ENCODE assay signal across 1 cellular context in the genomic region with DNA sequence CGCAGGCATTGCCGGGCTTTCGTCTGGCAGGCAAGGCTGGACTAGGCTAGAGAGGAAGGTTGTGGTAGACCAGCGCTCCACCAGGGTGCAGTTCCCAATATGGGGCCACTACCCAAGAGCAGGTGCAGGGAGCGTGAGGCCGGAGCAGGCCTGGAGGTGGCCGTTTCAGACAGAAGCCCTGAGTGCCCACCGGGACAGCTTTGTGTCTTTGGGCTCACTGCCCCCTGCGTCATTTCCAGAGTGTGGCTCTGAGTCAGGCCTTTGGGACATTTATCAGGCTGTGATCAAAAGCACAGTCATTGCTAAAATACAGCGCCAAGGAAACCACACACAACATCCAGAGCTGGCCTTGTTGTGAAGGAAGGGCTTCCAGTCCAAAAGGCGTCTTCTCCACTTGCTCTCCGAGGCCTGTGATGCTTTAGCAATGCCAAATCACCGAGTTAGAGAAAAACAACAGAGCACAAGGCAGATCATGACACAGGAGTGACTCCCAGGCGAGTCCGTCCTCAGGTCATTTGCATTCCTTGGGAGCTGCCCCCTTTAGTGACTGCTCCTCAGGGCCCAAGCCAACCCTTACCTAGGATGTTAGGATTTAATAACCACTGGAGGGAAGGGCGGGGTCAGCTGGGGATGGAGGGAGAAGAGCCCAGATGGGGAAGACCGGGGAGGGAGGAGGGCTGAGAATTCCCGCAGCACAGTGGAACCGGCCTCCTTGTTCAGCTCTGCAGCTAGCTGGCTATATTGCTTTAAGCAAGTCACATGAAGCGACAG.
TF ChIP-seq lines count a peak whose summit lies in the region.

No MANE protein-coding gene starts in this region.

TF ChIP-seq in HepG2, 621 proteins besides CTCF, POLR2A, EP300 and RAD21:
- TF ChIP-seq AHR (CRISPR knock-in tag; IDR thresholded peaks at IDR 0.05), result no peak
- TF ChIP-seq, protein P1, sequence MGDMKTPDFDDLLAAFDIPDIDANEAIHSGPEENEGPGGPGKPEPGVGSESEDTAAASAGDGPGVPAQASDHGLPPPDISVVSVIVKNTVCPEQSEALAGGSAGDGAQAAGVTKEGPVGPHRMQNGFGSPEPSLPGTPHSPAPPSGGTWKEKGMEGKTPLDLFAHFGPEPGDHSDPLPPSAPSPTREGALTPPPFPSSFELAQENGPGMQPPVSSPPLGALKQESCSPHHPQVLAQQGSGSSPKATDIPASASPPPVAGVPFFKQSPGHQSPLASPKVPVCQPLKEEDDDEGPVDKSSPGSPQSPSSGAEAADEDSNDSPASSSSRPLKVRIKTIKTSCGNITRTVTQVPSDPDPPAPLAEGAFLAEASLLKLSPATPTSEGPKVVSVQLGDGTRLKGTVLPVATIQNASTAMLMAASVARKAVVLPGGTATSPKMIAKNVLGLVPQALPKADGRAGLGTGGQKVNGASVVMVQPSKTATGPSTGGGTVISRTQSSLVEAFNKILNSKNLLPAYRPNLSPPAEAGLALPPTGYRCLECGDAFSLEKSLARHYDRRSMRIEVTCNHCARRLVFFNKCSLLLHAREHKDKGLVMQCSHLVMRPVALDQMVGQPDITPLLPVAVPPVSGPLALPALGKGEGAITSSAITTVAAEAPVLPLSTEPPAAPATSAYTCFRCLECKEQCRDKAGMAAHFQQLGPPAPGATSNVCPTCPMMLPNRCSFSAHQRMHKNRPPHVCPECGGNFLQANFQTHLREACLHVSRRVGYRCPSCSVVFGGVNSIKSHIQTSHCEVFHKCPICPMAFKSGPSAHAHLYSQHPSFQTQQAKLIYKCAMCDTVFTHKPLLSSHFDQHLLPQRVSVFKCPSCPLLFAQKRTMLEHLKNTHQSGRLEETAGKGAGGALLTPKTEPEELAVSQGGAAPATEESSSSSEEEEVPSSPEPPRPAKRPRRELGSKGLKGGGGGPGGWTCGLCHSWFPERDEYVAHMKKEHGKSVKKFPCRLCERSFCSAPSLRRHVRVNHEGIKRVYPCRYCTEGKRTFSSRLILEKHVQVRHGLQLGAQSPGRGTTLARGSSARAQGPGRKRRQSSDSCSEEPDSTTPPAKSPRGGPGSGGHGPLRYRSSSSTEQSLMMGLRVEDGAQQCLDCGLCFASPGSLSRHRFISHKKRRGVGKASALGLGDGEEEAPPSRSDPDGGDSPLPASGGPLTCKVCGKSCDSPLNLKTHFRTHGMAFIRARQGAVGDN (CRISPR knock-in tag; IDR thresholded peaks at IDR 0.05), result 0 out of 2 replicates have a peak, but pooled peaks have one; percentile 12
- TF ChIP-seq, protein P2, sequence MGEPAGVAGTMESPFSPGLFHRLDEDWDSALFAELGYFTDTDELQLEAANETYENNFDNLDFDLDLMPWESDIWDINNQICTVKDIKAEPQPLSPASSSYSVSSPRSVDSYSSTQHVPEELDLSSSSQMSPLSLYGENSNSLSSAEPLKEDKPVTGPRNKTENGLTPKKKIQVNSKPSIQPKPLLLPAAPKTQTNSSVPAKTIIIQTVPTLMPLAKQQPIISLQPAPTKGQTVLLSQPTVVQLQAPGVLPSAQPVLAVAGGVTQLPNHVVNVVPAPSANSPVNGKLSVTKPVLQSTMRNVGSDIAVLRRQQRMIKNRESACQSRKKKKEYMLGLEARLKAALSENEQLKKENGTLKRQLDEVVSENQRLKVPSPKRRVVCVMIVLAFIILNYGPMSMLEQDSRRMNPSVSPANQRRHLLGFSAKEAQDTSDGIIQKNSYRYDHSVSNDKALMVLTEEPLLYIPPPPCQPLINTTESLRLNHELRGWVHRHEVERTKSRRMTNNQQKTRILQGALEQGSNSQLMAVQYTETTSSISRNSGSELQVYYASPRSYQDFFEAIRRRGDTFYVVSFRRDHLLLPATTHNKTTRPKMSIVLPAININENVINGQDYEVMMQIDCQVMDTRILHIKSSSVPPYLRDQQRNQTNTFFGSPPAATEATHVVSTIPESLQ (CRISPR knock-in tag; conservative IDR thresholded peaks at IDR 0.05), result no peak
- TF ChIP-seq HMG20B (CRISPR knock-in tag; conservative IDR thresholded peaks at IDR 0.05), result no peak
- no peak for TF ChIP-seq ZNF33B (CRISPR knock-in tag; IDR thresholded peaks at IDR 0.05)
- TF ChIP-seq MYC (CRISPR knock-in tag; IDR thresholded peaks at IDR 0.05; ENCODE audit: borderline replicate concordance), result no peak
- TF ChIP-seq ZNF468 (CRISPR knock-in tag; IDR thresholded peaks at IDR 0.05), result no peak
- no peak for TF ChIP-seq SSRP1 (CRISPR knock-in tag; IDR thresholded peaks at IDR 0.05)
- no peak for TF ChIP-seq ZNF354B (CRISPR knock-in tag; IDR thresholded peaks at IDR 0.05)
- TF ChIP-seq ZSCAN12 (CRISPR knock-in tag; IDR thresholded peaks at IDR 0.05), result no peak
- no peak for TF ChIP-seq TRIM22 (IDR thresholded peaks at IDR 0.05)
- TF ChIP-seq TBX2 (CRISPR knock-in tag; IDR thresholded peaks at IDR 0.05; ENCODE audit: borderline replicate concordance), result 0 out of 2 replicates have a peak, but pooled peaks have one; percentile 27
- TF ChIP-seq NCOA2 (CRISPR knock-in tag; IDR thresholded peaks at IDR 0.05), result no peak
- TF ChIP-seq SNAPC2 (CRISPR knock-in tag; IDR thresholded peaks at IDR 0.05), result no peak
- TF ChIP-seq ZNF44 (CRISPR knock-in tag; IDR thresholded peaks at IDR 0.05), result no peak
- no peak for TF ChIP-seq ARNTL (CRISPR knock-in tag; IDR thresholded peaks at IDR 0.05)
TF ChIP-seq in HepG2: peak in this region for 2.
